In genomic region chr7:76020031-76020714, GRCh38 we compare ENCODE assay signal across 9 cellular contexts. TPM values are rescaled to one million over a fixed set of nuclear protein-coding genes. Genes with fewer than 3 reads are reported as not detected.
DNase-seq lines count a peak whose midpoint lies in the region; ATAC-seq and FAIRE-seq lines count a peak whose summit lies in the region.
"Had no signal": no experiment of that assay in that cellular context is flagged by ENCODE, and none has a peak within 500 bp of the region (broad histone marks: within the 10 kb centered on the region; RNA-seq: fewer than 3 reads in every experiment).

No MANE protein-coding gene starts in this region.

- no peaks in the 10 kb centered on the region for H3K27me3 ChIP-seq in SJCRH30

- H3K27ac ChIP-seq in SJCRH30, result no peak overlapping the region

- ATAC-seq in GM21526 (IDR thresholded peaks at IDR 0.05; ENCODE audit: low FRiP score, unreplicated experiment), result no peak

- CTCF ChIA-PET in activated naive CD4-positive, alpha-beta T cell treated with anti-CD3 and anti-CD28 coated beads for 36 hours (lab: Charles Lee), result interaction anchor here (0.5 to 3.7 kb wide), 42 partner anchors 9 to 372 kb away, joined by 3 to 65 read pairs (median 4); partner anchors contain the start of genes RHBDD2 and TMEM120A

- peaks cover 12% of the 10 kb centered on the region for H3K36me3 Mint-ChIP-seq in activated naive CD4-positive, alpha-beta T cell treated with anti-CD3 and anti-CD28 coated beads for 36 hours (ENCODE audit: low read depth)

- no peak overlapping the region for H3K4me3 ChIP-seq in Jurkat, Clone E6-1 (ENCODE audit: low read length)
- no peak overlapping the region for H3K4me3 ChIP-seq in SJCRH30

- no peaks in the 10 kb centered on the region for H3K27me3 Mint-ChIP-seq in activated naive CD4-positive, alpha-beta T cell treated with anti-CD3 and anti-CD28 coated beads for 36 hours (ENCODE audit: low read depth)

- no peaks in the 10 kb centered on the region for H3K9me3 Mint-ChIP-seq in activated naive CD4-positive, alpha-beta T cell treated with anti-CD3 and anti-CD28 coated beads for 36 hours

- H3K4me3 Mint-ChIP-seq in activated naive CD4-positive, alpha-beta T cell treated with anti-CD3 and anti-CD28 coated beads for 36 hours, result no peak overlapping the region

- peaks cover 15% of the 10 kb centered on the region; the same call in 1 of the 2 replicates for H3K36me3 ChIP-seq in SJCRH30

- FAIRE-seq in urothelium cell line (lab: Jason Lieb, UNC), result no peak
- FAIRE-seq: colon had no signal

- no peaks in the 10 kb centered on the region for H3K4me1 ChIP-seq in SJCRH30

- H3K4me1 Mint-ChIP-seq in activated naive CD4-positive, alpha-beta T cell treated with anti-CD3 and anti-CD28 coated beads for 36 hours (ENCODE audit: low read depth), result peaks cover 3% of the 10 kb centered on the region

- DNase-seq in DMS153 treated with DMSO at 0.1 percent for 48 hours (lab: John Stamatoyannopoulos, UW; ENCODE audit: unreplicated experiment) (peak; percentile 48), SJCRH30 (peak; percentile 73 to 93), head of caudate nucleus (peak; percentile 35 to 90 (median 76)), posterior cingulate gyrus (peak; percentile 57 to 96 (median 76)), urothelium cell line (ENCODE audit: low spot score) (peak; percentile 83)
- DNase-seq in Jurkat, Clone E6-1 (ENCODE audit: low read depth, low spot score), result peak; percentile 47
- peak; percentile 83 for DNase-seq in activated naive CD4-positive, alpha-beta T cell treated with anti-CD3 and anti-CD28 coated beads for 36 hours

- intact Hi-C loops in activated naive CD4-positive, alpha-beta T cell treated with anti-CD3 and anti-CD28 coated beads for 36 hours (cut with micrococcal nuclease), result loop anchor here (1.0 to 10.0 kb wide), 3 partner anchors 111 to 375 kb away; no protein-coding TSS in a partner anchor
- intact Hi-C loops in head of caudate nucleus (cut with DNase I) (no loop called here), posterior cingulate gyrus (cut with DNase I) (loop anchor here (1.0 kb wide), 1 partner anchor 154 kb away; no protein-coding TSS in a partner anchor)

- H3K9me3 ChIP-seq in SJCRH30 (replicated peaks), result no peaks in the 10 kb centered on the region

- no peak overlapping the region for H3K27ac Mint-ChIP-seq in activated naive CD4-positive, alpha-beta T cell treated with anti-CD3 and anti-CD28 coated beads for 36 hours

RNA-seq across cellular contexts. Expression of gene TMEM120A, which starts 25.8 kb away (rescaled TPM):
- 53.7 TPM for polyA plus RNA-seq in Jurkat, Clone E6-1 (2012; ENCODE audit: insufficient read depth, insufficient read length)
- total RNA-seq in SJCRH30 (2014; rRNA removed; shearing (Covaris generic)), result 14.0 and 21.2 TPM in 2 replicates
- total RNA-seq in activated naive CD4-positive, alpha-beta T cell treated with anti-CD3 and anti-CD28 coated beads for 36 hours, result 10 to 100 TPM; 17.0 to 22.4 TPM

RNA-seq across cellular contexts. Expression of gene STYXL1, which starts 27.6 kb away (rescaled TPM):
- polyA plus RNA-seq in Jurkat, Clone E6-1 (2012; ENCODE audit: insufficient read depth, insufficient read length), result 26.5 TPM
- 60.9 and 66.8 TPM in 2 replicates for total RNA-seq in SJCRH30 (2014; rRNA removed; shearing (Covaris generic))
- 10 to 100 TPM; 27.6 to 28.1 TPM for total RNA-seq in activated naive CD4-positive, alpha-beta T cell treated with anti-CD3 and anti-CD28 coated beads for 36 hours

RNA-seq across cellular contexts. Expression of gene MDH2, which starts 27.7 kb away (rescaled TPM):
- 341 TPM for polyA plus RNA-seq in Jurkat, Clone E6-1 (2012; ENCODE audit: insufficient read depth, insufficient read length)
- 160 and 168 TPM in 2 replicates for total RNA-seq in SJCRH30 (2014; rRNA removed; shearing (Covaris generic))
- total RNA-seq in activated naive CD4-positive, alpha-beta T cell treated with anti-CD3 and anti-CD28 coated beads for 36 hours, result 100 to 1,000 TPM; 325 TPM
